ENCODE assay signal across 8 cellular contexts in genomic region chr19:5403968-5404640, GRCh38. TPM values are rescaled to one million over a fixed set of nuclear protein-coding genes. Genes with fewer than 3 reads are reported as not detected.
DNase-seq lines count a peak whose midpoint lies in the region; ATAC-seq lines count a peak whose summit lies in the region.

No MANE protein-coding gene starts in this region.

- in situ Hi-C loops in G401 (cut with HindIII; ENCODE audit: low sequenced_read_pairs) = no loop called here

- POLR2A ChIA-PET in naive thymus-derived CD8-positive, alpha-beta T cell (lab: Charles Lee) = no interaction called here

- H3K27me3 Mint-ChIP-seq in naive thymus-derived CD8-positive, alpha-beta T cell = peaks cover 14 to 53% (median 29%) of the 10 kb centered on the region in 5 donors

- no peak overlapping the region for H3K4me3 Mint-ChIP-seq in naive thymus-derived CD8-positive, alpha-beta T cell

- no peak overlapping the region for H3K27ac Mint-ChIP-seq in naive thymus-derived CD8-positive, alpha-beta T cell

- peak; percentile 45 for DNase-seq in G401 (ENCODE audit: low spot score)
- DNase-seq in NCI-H460 (ENCODE audit: extremely low read depth, low read depth) = peak; percentile 79
- peak; percentile 4 for DNase-seq in activated CD8-positive, alpha-beta memory T cell treated with anti-CD3 and anti-CD28 coated beads, Interleukin-2, amount 50 U/mL, for 1 hour (ENCODE audit: extremely low read depth)
- peak; percentile 72 for DNase-seq in epidermal melanocyte (ENCODE audit: insufficient read length, low spot score)
- DNase-seq in naive thymus-derived CD8-positive, alpha-beta T cell = peak; percentile 29 to 77 (median 46)
- peak; percentile 76 for DNase-seq in stimulated activated naive CD8-positive, alpha-beta T cell treated with anti-CD3 and anti-CD28 coated beads, Interleukin-15, Interleukin-2, amounts not matched to agents 100 U/mL and 50 U/mL, for 24 hours
- no peak for DNase-seq in NCI-H69 (lab: John Stamatoyannopoulos, UW)
- no peak for DNase-seq in NCI-H2081 treated with DMSO at 0.1 percent for 48 hours (lab: John Stamatoyannopoulos, UW)

- peaks cover 6 to 40% (median 21%) of the 10 kb centered on the region in 9 donors for H3K9me3 Mint-ChIP-seq in naive thymus-derived CD8-positive, alpha-beta T cell

- H3K36me3 Mint-ChIP-seq in naive thymus-derived CD8-positive, alpha-beta T cell = peaks cover 3 to 11% (median 9%) of the 10 kb centered on the region in 3 donors

- ATAC-seq in naive thymus-derived CD8-positive, alpha-beta T cell = peak; percentile 58 to 64
- ATAC-seq in stimulated activated naive CD8-positive, alpha-beta T cell treated with anti-CD3 and anti-CD28 coated beads, Interleukin-15, Interleukin-2, amounts not matched to agents 100 U/mL and 50 U/mL, for 24 hours = peak; percentile 52

- H3K4me1 Mint-ChIP-seq in naive thymus-derived CD8-positive, alpha-beta T cell = peaks cover 0 to 4% (median 0%) of the 10 kb centered on the region in 4 donors

RNA-seq across cellular contexts. Expression of gene ZNRF4, which starts 51.1 kb away (rescaled TPM):
- not detected in 2 replicates for total RNA-seq in G401 (2014; rRNA removed; shearing (Covaris generic))
- not detected in 2 replicates for total RNA-seq in NCI-H460 (2014; rRNA removed; shearing (Covaris generic))
- polyA plus RNA-seq in NCI-H460 (2014; cell fraction: nucleus; rRNA removed) = not detected in 2 replicates
- not detected for total RNA-seq in naive thymus-derived CD8-positive, alpha-beta T cell
- polyA plus RNA-seq in naive thymus-derived CD8-positive, alpha-beta T cell = not detected

Comparison
In these comparisons a context has a peak if more than half of its experiments do, and no peak if none do; other contexts are left out.
1. DNase-seq: peak in G401 (single experiment), NCI-H460 (single experiment), activated CD8-positive, alpha-beta memory T cell treated with anti-CD3 and anti-CD28 coated beads, Interleukin-2, amount 50 U/mL, for 1 hour (single experiment), epidermal melanocyte (single experiment), naive thymus-derived CD8-positive, alpha-beta T cell (10 of 10) and stimulated activated naive CD8-positive, alpha-beta T cell treated with anti-CD3 and anti-CD28 coated beads, Interleukin-15, Interleukin-2, amounts not matched to agents 100 U/mL and 50 U/mL, for 24 hours (single experiment); none in NCI-H69 (single experiment) and NCI-H2081 treated with DMSO at 0.1 percent for 48 hours (single experiment).